ENCODE assay signal across 19 cellular contexts in genomic region chr3:123169930-123170329, GRCh38.
"Had no signal": no experiment of that assay in that cellular context is flagged by ENCODE, and none has a peak within 500 bp of the region (broad histone marks: within the 10 kb centered on the region; RNA-seq: fewer than 3 reads in every experiment).

No MANE protein-coding gene starts in this region.

- H3K4me3 Mint-ChIP-seq: activated CD4-positive, alpha-beta memory T cell treated with anti-CD3 and anti-CD28 coated beads for 36 hours; activated naive CD4-positive, alpha-beta T cell treated with anti-CD3 and anti-CD28 coated beads, Interleukin-2, amount 10 ng/mL, durations not matched to agents 7 days and 5 days; activated naive CD8-positive, alpha-beta T cell treated with anti-CD3 and anti-CD28 coated beads, Interleukin-2, amount 50 U/mL, for 24 hours; central memory CD8-positive, alpha-beta T cell; neural crest cell had no signal

- H3K4me3 ChIP-seq: colonic mucosa, left lung, psoas muscle, skin epidermis, thoracic aorta, upper lobe of right lung had no signal

- H3K27ac Mint-ChIP-seq: activated CD4-positive, alpha-beta memory T cell treated with anti-CD3 and anti-CD28 coated beads for 36 hours; activated naive CD4-positive, alpha-beta T cell treated with anti-CD3 and anti-CD28 coated beads, Interleukin-2, amount 10 ng/mL, durations not matched to agents 7 days and 5 days; activated naive CD8-positive, alpha-beta T cell treated with anti-CD3 and anti-CD28 coated beads, Interleukin-2, amount 50 U/mL, for 24 hours had no signal

- H3K27me3 Mint-ChIP-seq: activated CD4-positive, alpha-beta memory T cell treated with anti-CD3 and anti-CD28 coated beads for 36 hours; activated naive CD4-positive, alpha-beta T cell treated with anti-CD3 and anti-CD28 coated beads, Interleukin-2, amount 10 ng/mL, durations not matched to agents 7 days and 5 days; activated naive CD8-positive, alpha-beta T cell treated with anti-CD3 and anti-CD28 coated beads, Interleukin-2, amount 50 U/mL, for 24 hours; central memory CD8-positive, alpha-beta T cell had no signal

- H3K27me3 ChIP-seq: colonic mucosa, left lung, upper lobe of right lung had no signal

- ATAC-seq: activated naive CD8-positive, alpha-beta T cell treated with anti-CD3 and anti-CD28 coated beads, Interleukin-2, amount 50 U/mL, for 24 hours; left lung; psoas muscle; right cardiac atrium had no signal

- H3K36me3 ChIP-seq: colonic mucosa, upper lobe of right lung had no signal

- H3K4me1 ChIP-seq: colonic mucosa, left lung, psoas muscle, upper lobe of right lung had no signal

- DNase-seq: activated CD4-positive, alpha-beta memory T cell treated with anti-CD3 and anti-CD28 coated beads for 36 hours; activated CD4-positive, alpha-beta T cell treated with anti-CD3 and anti-CD28 coated beads for 4 hours; activated naive CD4-positive, alpha-beta T cell treated with anti-CD3 and anti-CD28 coated beads, Interleukin-2, amount 10 ng/mL, durations not matched to agents 7 days and 5 days; activated naive CD8-positive, alpha-beta T cell treated with anti-CD3 and anti-CD28 coated beads, Interleukin-2, amount 50 U/mL, for 24 hours; activated T-cell treated with anti-CD3 and anti-CD28 coated beads, Interleukin-2, amount 50 U/mL, for 1 hour; anterior cingulate cortex; colonic mucosa; kidney; left lung; psoas muscle; right cardiac atrium; stimulated activated CD4-positive, alpha-beta T cell treated with anti-CD3 and anti-CD28 coated beads, Interleukin-2, amount 100 ng/mL, for 48 hours; SW 1271; T-helper 2 cell; upper lobe of right lung had no signal

- H3K27ac ChIP-seq: colonic mucosa, left lung, psoas muscle, skin epidermis, thoracic aorta, upper lobe of right lung had no signal

- H3K9me3 ChIP-seq: colonic mucosa, left lung, thoracic aorta, upper lobe of right lung had no signal

- H3K9me3 Mint-ChIP-seq: central memory CD8-positive, alpha-beta T cell had no signal

- H3K4me1 Mint-ChIP-seq: activated naive CD4-positive, alpha-beta T cell treated with anti-CD3 and anti-CD28 coated beads, Interleukin-2, amount 10 ng/mL, durations not matched to agents 7 days and 5 days; activated naive CD8-positive, alpha-beta T cell treated with anti-CD3 and anti-CD28 coated beads, Interleukin-2, amount 50 U/mL, for 24 hours; central memory CD8-positive, alpha-beta T cell had no signal
